In genomic region chrX:84224741-84225140, GRCh38 we compare ENCODE assay signal across 7 cellular contexts.
"Had no signal": no experiment of that assay in that cellular context is flagged by ENCODE, and none has a peak within 500 bp of the region (broad histone marks: within the 10 kb centered on the region; RNA-seq: fewer than 3 reads in every experiment).

No MANE protein-coding gene starts in this region.

- H3K4me3 Mint-ChIP-seq: HFFc6, IgD-negative memory B cell had no signal

- H3K36me3 Mint-ChIP-seq: IgD-negative memory B cell had no signal

- H3K4me3 ChIP-seq: GM23248, HAP-1 had no signal

- H3K36me3 ChIP-seq: HAP-1 had no signal

- H3K9ac ChIP-seq: GM23248 had no signal

- H3K27ac Mint-ChIP-seq: HFFc6, IgD-negative memory B cell had no signal

- H3K27me3 Mint-ChIP-seq: IgD-negative memory B cell had no signal

- FAIRE-seq: HTR-8/SVneo had no signal

- H3K4me1 Mint-ChIP-seq: IgD-negative memory B cell had no signal

- DNase-seq: GM23248, GOT3, H7, HFFc6 had no signal

- H3K9me3 Mint-ChIP-seq: HFFc6, IgD-negative memory B cell had no signal

- H3K27ac ChIP-seq: GM23248 had no signal

- H3K9me3 ChIP-seq: HAP-1 had no signal
